In the genomic region with DNA sequence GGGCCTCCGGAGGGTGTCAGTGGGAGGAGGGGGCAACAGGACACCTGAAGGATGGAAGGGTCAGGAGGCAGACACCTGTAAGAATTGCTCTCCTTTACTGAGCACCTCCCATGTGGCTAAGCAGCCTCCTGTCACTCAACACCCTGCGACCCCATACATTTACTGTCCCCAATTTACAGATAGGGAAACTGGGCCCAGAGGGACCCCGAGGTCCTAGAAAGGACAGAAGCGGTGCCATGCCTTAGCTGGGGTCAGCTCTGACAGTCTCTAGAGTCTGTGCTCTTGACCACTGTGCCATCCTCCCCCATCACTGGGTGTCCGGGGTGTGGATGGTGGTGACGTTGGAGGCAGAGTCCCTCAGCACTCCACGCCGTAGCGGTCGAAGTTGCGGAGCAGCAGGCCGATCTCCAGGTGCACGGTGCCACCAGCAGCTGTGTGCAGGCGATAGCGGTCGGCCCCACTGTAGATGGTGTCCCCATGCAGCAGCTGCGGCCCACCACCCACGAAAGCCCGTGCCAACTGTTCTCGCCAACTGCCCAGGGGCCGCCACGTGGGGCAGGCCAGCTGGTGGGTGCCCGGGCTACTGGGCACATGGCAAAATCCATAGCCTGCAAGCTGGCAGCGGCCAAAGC, we compare ENCODE assay signal across 8 cellular contexts. TPM values are rescaled to one million over a fixed set of nuclear protein-coding genes. Genes with fewer than 3 reads are reported as not detected.
DNase-seq lines count a peak whose midpoint lies in the region; ATAC-seq and TF ChIP-seq lines count a peak whose summit lies in the region.

No MANE protein-coding gene starts in this region.

- 87 to 90% methylated on average over 15 to 24 of the region's 24 CpGs for WGBS in GM23248 (ENCODE audit: low coverage in 1 of 2, low lambda C conversion rate in 2 of 2, missing lambda C conversion rate in 2 of 2), 2 experiments
- WGBS in spleen, 5 donors: 88 to 91% (median 91%) methylated on average over 10 to 24 of the region's 24 CpGs

- ATAC-seq in left ventricle myocardium superior (no peak), GM19328 (IDR thresholded peaks at IDR 0.05; ENCODE audit: unreplicated experiment) (no peak), HG02678 (IDR thresholded peaks at IDR 0.05; ENCODE audit: unreplicated experiment) (no peak), HG03095 (IDR thresholded peaks at IDR 0.05; ENCODE audit: unreplicated experiment) (no peak)

- no peaks in the 10 kb centered on the region for H4K20me1 ChIP-seq in GM23248 (ENCODE audit: insufficient read depth)

- no peaks in the 10 kb centered on the region for H3K27me3 ChIP-seq in GM23248 (replicated peaks; ENCODE audit: insufficient read depth)
- peaks cover 10% of the 10 kb centered on the region for H3K27me3 ChIP-seq in WERI-Rb-1 (ENCODE audit: insufficient read depth, low read depth, severe bottlenecking)
- no peaks in the 10 kb centered on the region for H3K27me3 ChIP-seq in spleen (replicated peaks in 1 of 7)

- H3K9ac ChIP-seq in GM23248: peak overlapping the region; percentile 87

- H3K4me1 ChIP-seq in GM23248 (ENCODE audit: insufficient read depth) (peaks cover 8% of the 10 kb centered on the region; the same call in 1 of the 2 replicates), spleen (peaks cover 36 to 85% (median 66%) of the 10 kb centered on the region in 6 donors)

- no peaks in the 10 kb centered on the region for H3F3A ChIP-seq in GM23248 (ENCODE audit: insufficient read depth)

- peak overlapping the region; percentile 25 for H3K4me2 ChIP-seq in GM23248 (ENCODE audit: unreplicated experiment)

- H3K27ac ChIP-seq in GM23248 (peak overlapping the region; percentile 66; the same call in 1 of the 2 replicates), WERI-Rb-1 (no peak overlapping the region), spleen (peak overlapping the region; percentile 90 to 98 (median 95))

- no peak overlapping the region for H2AFZ ChIP-seq in GM23248

- H3K36me3 ChIP-seq in GM23248 (ENCODE audit: low read depth) (no peaks in the 10 kb centered on the region), WERI-Rb-1 (no peaks in the 10 kb centered on the region), spleen (peaks cover 0 to under 1% (median 0%) of the 10 kb centered on the region in 6 donors)

- no peaks in the 10 kb centered on the region for H3K9me2 ChIP-seq in GM23248 (ENCODE audit: insufficient read depth)

- intact Hi-C loops in left ventricle myocardium superior (cut with micrococcal nuclease) (no loop called here), spleen (cut with DNase I; ENCODE audit: low total_unique reads) (no loop called here)

- in situ Hi-C loops in GM23248 (cut with MboI): no loop called here

- TF ChIP-seq POLR2A in spleen (IDR thresholded peaks at IDR 0.05): no peak

- H3K9me3 ChIP-seq in GM23248 (ENCODE audit: low read depth) (no peaks in the 10 kb centered on the region), WERI-Rb-1 (ENCODE audit: severe bottlenecking) (no peaks in the 10 kb centered on the region), spleen (no peaks in the 10 kb centered on the region)

- TF ChIP-seq CTCF in WERI-Rb-1 (IDR thresholded peaks at IDR 0.05; ENCODE audit: low read depth, low read length) (no peak), spleen (IDR thresholded peaks at IDR 0.05 in 8 of 11, conservative IDR thresholded peaks at IDR 0.05 in 3 of 11) (peak in 5 of 11 experiments; percentile 6 to 61 (median 25))

- H3K79me2 ChIP-seq in GM23248 (ENCODE audit: insufficient read depth): peaks cover 39% of the 10 kb centered on the region

- H3K4me3 ChIP-seq in GM23248: peak overlapping the region; percentile 95
- peak overlapping the region; percentile 57 for H3K4me3 ChIP-seq in WERI-Rb-1 (ENCODE audit: low read depth, low read length)
- peak overlapping the region in 4 of 8 donors; percentile 96 to 99 (median 98) for H3K4me3 ChIP-seq in spleen

- DNase-seq in GM23248 (no peak), WERI-Rb-1 (no peak), left ventricle myocardium superior (peak; percentile 45), spleen (peak; percentile 88)
- DNase-seq in activated CD4-positive, CD25-positive, alpha-beta regulatory T cell (lab: John Stamatoyannopoulos, UW): no peak

RNA-seq across cellular contexts. Expression of gene TGFB1, which starts 0.7 kb away (rescaled TPM):
- total RNA-seq in GM23248 (2014; rRNA removed; shearing (Covaris generic)): 21.4 and 23.5 TPM in 2 replicates
- 12.4 and 13.9 TPM in 2 replicates for polyA plus RNA-seq in GM23248 (2016; fragmentation: Nextera tagmentation; extraction: Ambion mirVana)
- 13.2 TPM for total RNA-seq in left ventricle myocardium superior
- 100 to 1,000 TPM in 6 of 7 donors, 10 to 100 TPM in 1; 79.3 to 147 (median 130) TPM for total RNA-seq in spleen
- 10 to 100 TPM; 23.0 to 56.0 (median 25.2) TPM for polyA plus RNA-seq in spleen

RNA-seq across cellular contexts. Expression of gene B9D2, which starts 9.5 kb away (rescaled TPM):
- total RNA-seq in GM23248 (2014; rRNA removed; shearing (Covaris generic)): 8.1 and 9.6 TPM in 2 replicates
- polyA plus RNA-seq in GM23248 (2016; fragmentation: Nextera tagmentation; extraction: Ambion mirVana) (13.2 and 13.8 TPM in 2 replicates), spleen (10 to 100 TPM in 2 of 3 donors, 1 to 10 TPM in 1; 8.6 to 11.9 (median 10.5) TPM)
- total RNA-seq in left ventricle myocardium superior (3.7 TPM), spleen (10 to 100 TPM in 1 of 7 donors, 1 to 10 TPM in 6; 7.5 to 10.2 (median 8.4) TPM)

RNA-seq across cellular contexts. Expression of gene TMEM91, which starts 21.9 kb away (rescaled TPM):
- total RNA-seq in GM23248 (2014; rRNA removed; shearing (Covaris generic)): 3.9 and 5.3 TPM in 2 replicates
- polyA plus RNA-seq in GM23248 (2016; fragmentation: Nextera tagmentation; extraction: Ambion mirVana) (6.6 and 7.8 TPM in 2 replicates), spleen (10 to 100 TPM; 13.4 to 37.1 (median 34.4) TPM)
- total RNA-seq in left ventricle myocardium superior (3.6 TPM), spleen (10 to 100 TPM; 19.3 to 62.0 (median 23.5) TPM)

RNA-seq across cellular contexts. Expression of gene EXOSC5, which starts 42.7 kb away (rescaled TPM):
- total RNA-seq in GM23248 (2014; rRNA removed; shearing (Covaris generic)): 20.7 and 21.4 TPM in 2 replicates
- polyA plus RNA-seq in GM23248 (2016; fragmentation: Nextera tagmentation; extraction: Ambion mirVana) (26.4 and 29.4 TPM in 2 replicates), spleen (10 to 100 TPM; 32.1 to 53.8 (median 42.3) TPM)
- total RNA-seq in left ventricle myocardium superior (14.4 TPM), spleen (10 to 100 TPM; 10.1 to 21.0 (median 14.0) TPM)

RNA-seq across cellular contexts. Expression of gene BCKDHA, which starts 43.2 kb away (rescaled TPM):
- total RNA-seq in GM23248 (2014; rRNA removed; shearing (Covaris generic)): 26.8 and 51.0 TPM in 2 replicates
- polyA plus RNA-seq in GM23248 (2016; fragmentation: Nextera tagmentation; extraction: Ambion mirVana): 29.4 and 32.0 TPM in 2 replicates
- total RNA-seq in left ventricle myocardium superior: 49.2 TPM
- 10 to 100 TPM; 10.3 to 55.6 (median 28.3) TPM for total RNA-seq in spleen
- 10 to 100 TPM; 28.0 to 34.9 (median 29.9) TPM for polyA plus RNA-seq in spleen

Comparison
In these comparisons a context has a peak if more than half of its experiments do, and no peak if none do; other contexts are left out.
1. DNase-seq: peak in left ventricle myocardium superior (single experiment) and spleen (single experiment); none in GM23248 (single experiment), WERI-Rb-1 (single experiment) and activated CD4-positive, CD25-positive, alpha-beta regulatory T cell (0 of 4).